In genomic region chr7:73399185-73400050, GRCh38 we compare ENCODE assay signal across 8 cellular contexts. TPM values are rescaled to one million over a fixed set of nuclear protein-coding genes. Genes with fewer than 3 reads are reported as not detected.
DNase-seq lines count a peak whose midpoint lies in the region; ATAC-seq and TF ChIP-seq lines count a peak whose summit lies in the region.
"Not testable (repeated sequence)": the region's sequence is repeated elsewhere in the genome, so short reads cannot be mapped to it uniquely, and the experiment has no call there.

No MANE protein-coding gene starts in this region.

- H3K27ac Mint-ChIP-seq in CD4-positive, alpha-beta T cell; stimulated activated effector memory CD8-positive, alpha-beta T cell treated with anti-CD3 and anti-CD28 coated beads, Interleukin-12 subunit alpha, Interleukin-12 subunit beta, amount 100 ng/mL, for 72 hours: not testable (repeated sequence)
- H3K27ac Mint-ChIP-seq in activated naive CD4-positive, alpha-beta T cell treated with anti-CD3 and anti-CD28 coated beads, Interleukin-2, amount 50 U/mL, for 72 hours = peak overlapping the region in 1 of 2 donors; percentile 21

- not testable (repeated sequence) for H3K9me3 Mint-ChIP-seq in CD4-positive, alpha-beta T cell; activated naive CD4-positive, alpha-beta T cell treated with anti-CD3 and anti-CD28 coated beads, Interleukin-2, amount 50 U/mL, for 72 hours; stimulated activated effector memory CD8-positive, alpha-beta T cell treated with anti-CD3 and anti-CD28 coated beads, Interleukin-12 subunit alpha, Interleukin-12 subunit beta, amount 100 ng/mL, for 72 hours

- POLR2A ChIA-PET in CD4-positive, alpha-beta T cell (lab: Charles Lee) = not testable (repeated sequence)

- H3K27me3 Mint-ChIP-seq in CD4-positive, alpha-beta T cell = not testable (repeated sequence)

- not testable (repeated sequence) for H3K36me3 Mint-ChIP-seq in CD4-positive, alpha-beta T cell (ENCODE audit: low read depth); activated naive CD4-positive, alpha-beta T cell treated with anti-CD3 and anti-CD28 coated beads, Interleukin-2, amount 50 U/mL, for 72 hours; stimulated activated effector memory CD8-positive, alpha-beta T cell treated with anti-CD3 and anti-CD28 coated beads, Interleukin-12 subunit alpha, Interleukin-12 subunit beta, amount 100 ng/mL, for 72 hours

- not testable (repeated sequence) for H3K27ac ChIP-seq in CD4-positive, alpha-beta T cell (ENCODE audit: low read depth, low read length)

- H3K4me3 ChIP-seq in epithelial cell of proximal tubule (ENCODE audit: low read depth, low read length) = peak overlapping the region; percentile 29

- CTCF ChIA-PET in CD4-positive, alpha-beta T cell (lab: Charles Lee) = not testable (repeated sequence)

- peak overlapping the region; percentile 48 for H3K4me3 Mint-ChIP-seq in CD4-positive, alpha-beta T cell
- peak overlapping the region; percentile 25 for H3K4me3 Mint-ChIP-seq in stimulated activated effector memory CD8-positive, alpha-beta T cell treated with anti-CD3 and anti-CD28 coated beads, Interleukin-12 subunit alpha, Interleukin-12 subunit beta, amount 100 ng/mL, for 72 hours

- H3K9me3 ChIP-seq in CD4-positive, alpha-beta T cell (ENCODE audit: control insufficient read depth, low read length) = not testable (repeated sequence)

- intact Hi-C loops in CD4-positive, alpha-beta T cell (cut with DNase I, micrococcal nuclease); sciatic nerve (cut with DNase I): not testable (repeated sequence)

- DNase-seq in CD4-positive, alpha-beta T cell = peak; percentile 3 to 71 (median 28)
- peak; percentile 28 to 40 for DNase-seq in activated CD4-positive, alpha-beta T cell treated with anti-CD3 and anti-CD28 coated beads for 4 hours
- DNase-seq in activated naive CD4-positive, alpha-beta T cell treated with anti-CD3 and anti-CD28 coated beads, Interleukin-2, amount 50 U/mL, for 72 hours (ENCODE audit: low spot score in 2 of 2) = peak; percentile 65 to 76
- not testable (repeated sequence) for DNase-seq in epithelial cell of proximal tubule (ENCODE audit: low read depth)
- DNase-seq in left kidney (ENCODE audit: low read depth, low spot score) (peak; percentile 90), sciatic nerve (ENCODE audit: low spot score) (peak; percentile 86)
- peak; percentile 39 to 77 for DNase-seq in stimulated activated effector memory CD8-positive, alpha-beta T cell treated with anti-CD3 and anti-CD28 coated beads, Interleukin-12 subunit alpha, Interleukin-12 subunit beta, amount 100 ng/mL, for 72 hours (ENCODE audit: low spot score in 2 of 2)

- TF ChIP-seq CTCF in CD4-positive, alpha-beta T cell (IDR thresholded peaks at IDR 0.05); epithelial cell of proximal tubule (conservative IDR thresholded peaks at IDR 0.05; ENCODE audit: low read depth, low read length): not testable (repeated sequence)

- not testable (repeated sequence) for ATAC-seq in CD4-positive, alpha-beta T cell (ENCODE audit: poor library complexity)
- ATAC-seq in HG03103 (IDR thresholded peaks at IDR 0.05; ENCODE audit: low read depth, unreplicated experiment) (peak; percentile 65), sciatic nerve (peak; percentile 85)
- ATAC-seq in activated naive CD4-positive, alpha-beta T cell treated with anti-CD3 and anti-CD28 coated beads, Interleukin-2, amount 50 U/mL, for 72 hours = peak; percentile 74 to 80
- peak; percentile 53 for ATAC-seq in stimulated activated effector memory CD8-positive, alpha-beta T cell treated with anti-CD3 and anti-CD28 coated beads, Interleukin-12 subunit alpha, Interleukin-12 subunit beta, amount 100 ng/mL, for 72 hours

- not testable (repeated sequence) for H3K4me1 Mint-ChIP-seq in CD4-positive, alpha-beta T cell (ENCODE audit: low read depth); stimulated activated effector memory CD8-positive, alpha-beta T cell treated with anti-CD3 and anti-CD28 coated beads, Interleukin-12 subunit alpha, Interleukin-12 subunit beta, amount 100 ng/mL, for 72 hours

- H3K27me3 ChIP-seq in CD4-positive, alpha-beta T cell (ENCODE audit: control insufficient read depth, insufficient read depth, low read length) = not testable (repeated sequence)

RNA-seq across cellular contexts. Expression of gene FZD9, which starts 34.2 kb away (rescaled TPM):
- not detected for total RNA-seq in CD4-positive, alpha-beta T cell
- total RNA-seq in activated naive CD4-positive, alpha-beta T cell treated with anti-CD3 and anti-CD28 coated beads, Interleukin-2, amount 50 U/mL, for 72 hours = under 1 TPM; 0.09 to 0.23 TPM
- total RNA-seq in epithelial cell of proximal tubule (1.8 and 4.0 TPM in 2 replicates), sciatic nerve (0.71 TPM)
